Comparison of ENCODE assay signal across 16 cellular contexts in genomic region chr2:196510246-196510645, GRCh38.
DNase-seq lines count a peak whose midpoint lies in the region; ATAC-seq, FAIRE-seq and TF ChIP-seq lines count a peak whose summit lies in the region.
"Had no signal": no experiment of that assay in that cellular context is flagged by ENCODE, and none has a peak within 500 bp of the region (broad histone marks: within the 10 kb centered on the region; RNA-seq: fewer than 3 reads in every experiment).

No MANE protein-coding gene starts in this region.

- H3K4me3 ChIP-seq in epithelial cell of esophagus (ENCODE audit: low read length) (no peak overlapping the region), heart left ventricle (no peak overlapping the region), pancreas (no peak overlapping the region)
- H3K4me3 ChIP-seq: HAP-1 had no signal

- FAIRE-seq in pancreas (lab: Jason Lieb, UNC): no peak
- FAIRE-seq: A204.1, H1 had no signal

- H3K9me3 ChIP-seq in heart left ventricle (no peaks in the 10 kb centered on the region), pancreas (no peaks in the 10 kb centered on the region)
- H3K9me3 ChIP-seq: HAP-1 had no signal

- H3K4me1 ChIP-seq in heart left ventricle: peaks cover 0 to 23% (median 0%) of the 10 kb centered on the region in 12 donors
- H3K4me1 ChIP-seq in pancreas: no peaks in the 10 kb centered on the region
- H3K4me1 ChIP-seq: HAP-1 had no signal

- intact Hi-C loops in heart left ventricle (cut with DNase I): no loop called here
- intact Hi-C loops in pancreas (cut with DNase I): no loop called here

- H3K9me3 Mint-ChIP-seq in glutamatergic neuron (ENCODE audit: unreplicated experiment) (peaks cover 3% of the 10 kb centered on the region), type B pancreatic cell (no peaks in the 10 kb centered on the region)
- H3K9me3 Mint-ChIP-seq: CD8-positive, alpha-beta T cell had no signal

- TF ChIP-seq CTCF in epithelial cell of esophagus (IDR thresholded peaks at IDR 0.05; ENCODE audit: insufficient read depth, low read depth, low read length, missing control alignments): no peak
- no peak for TF ChIP-seq CTCF in glutamatergic neuron (IDR thresholded peaks at IDR 0.05; ENCODE audit: partially characterized antibody, unreplicated experiment)
- no peak for TF ChIP-seq CTCF in type B pancreatic cell (conservative IDR thresholded peaks at IDR 0.05)
- TF ChIP-seq CTCF in heart left ventricle (IDR thresholded peaks at IDR 0.05): no peak
- no peak for TF ChIP-seq CTCF in pancreas (IDR thresholded peaks at IDR 0.05)

- H3K36me3 Mint-ChIP-seq in glutamatergic neuron (ENCODE audit: unreplicated experiment) (no peaks in the 10 kb centered on the region), type B pancreatic cell (no peaks in the 10 kb centered on the region)
- H3K36me3 Mint-ChIP-seq: CD8-positive, alpha-beta T cell had no signal

- no peak for ATAC-seq in heart left ventricle
- no peak for ATAC-seq in pancreas
- ATAC-seq: CD8-positive, alpha-beta T cell had no signal

- peaks cover 40% of the 10 kb centered on the region for H3K4me1 Mint-ChIP-seq in glutamatergic neuron (ENCODE audit: low read depth, unreplicated experiment)
- H3K4me1 Mint-ChIP-seq in type B pancreatic cell (ENCODE audit: unreplicated experiment): peaks cover 14% of the 10 kb centered on the region
- H3K4me1 Mint-ChIP-seq: B cell had no signal

- H3K4me3 Mint-ChIP-seq in glutamatergic neuron (ENCODE audit: unreplicated experiment): no peak overlapping the region
- H3K4me3 Mint-ChIP-seq in type B pancreatic cell: peak overlapping the region; percentile 6
- H3K4me3 Mint-ChIP-seq: B cell; CD8-positive, alpha-beta T cell had no signal

- H3K27me3 Mint-ChIP-seq in glutamatergic neuron (ENCODE audit: unreplicated experiment): peaks cover 8% of the 10 kb centered on the region
- H3K27me3 Mint-ChIP-seq in type B pancreatic cell: no peaks in the 10 kb centered on the region

- H3K27ac ChIP-seq in heart left ventricle (no peak overlapping the region), pancreas (no peak overlapping the region)
- H3K27ac ChIP-seq: HL-60 had no signal

- WGBS in heart left ventricle, 4 donors: 89 to 98% (median 94%) methylated on average over 1 of the region's 1 CpG
- WGBS in pancreas, 2 donors: 57 to 68% methylated on average over 1 of the region's 1 CpG

- TF ChIP-seq POLR2A in heart left ventricle (IDR thresholded peaks at IDR 0.05): no peak

- H3K36me3 ChIP-seq in heart left ventricle: no peaks in the 10 kb centered on the region
- no peaks in the 10 kb centered on the region for H3K36me3 ChIP-seq in pancreas
- H3K36me3 ChIP-seq: HAP-1 had no signal

- peak overlapping the region; percentile 52 for H3K27ac Mint-ChIP-seq in glutamatergic neuron (ENCODE audit: unreplicated experiment)
- peak overlapping the region; percentile 93 for H3K27ac Mint-ChIP-seq in type B pancreatic cell
- H3K27ac Mint-ChIP-seq: B cell; CD8-positive, alpha-beta T cell had no signal

- peak; percentile 95 for DNase-seq in HT-29 (ENCODE audit: low spot score)
- peak; percentile 73 for DNase-seq in epithelial cell of esophagus (ENCODE audit: low read depth)
- no peak for DNase-seq in glutamatergic neuron
- no peak for DNase-seq in type B pancreatic cell (ENCODE audit: extremely low spot score, unreplicated experiment)
- DNase-seq in heart left ventricle: no peak
- DNase-seq in kidney tubule cell (ENCODE audit: low spot score): no peak
- DNase-seq in pancreas: no peak
- DNase-seq: C1 segment of cervical spinal cord; CD8-positive, alpha-beta T cell; COR-L47; IMR-90 had no signal

- H3K27me3 ChIP-seq in heart left ventricle (no peaks in the 10 kb centered on the region), pancreas (no peaks in the 10 kb centered on the region)

Comparison
In these comparisons a context has a peak if more than half of its experiments do, and no peak if none do; other contexts are left out.
1. DNase-seq: peak in HT-29 (single experiment) and epithelial cell of esophagus (single experiment); none in glutamatergic neuron (single experiment), type B pancreatic cell (single experiment), heart left ventricle (0 of 5), kidney tubule cell (single experiment) and pancreas (0 of 6).